9 cellular contexts compared by ENCODE assay signal in genomic region chr15:63501256-63502089, GRCh38. TPM values are rescaled to one million over a fixed set of nuclear protein-coding genes. Genes with fewer than 3 reads are reported as not detected.
DNase-seq lines count a peak whose midpoint lies in the region; ATAC-seq and TF ChIP-seq lines count a peak whose summit lies in the region.
"Had no signal": no experiment of that assay in that cellular context is flagged by ENCODE, and none has a peak within 500 bp of the region (broad histone marks: within the 10 kb centered on the region; RNA-seq: fewer than 3 reads in every experiment).

No MANE protein-coding gene starts in this region.

- H3K4me3 Mint-ChIP-seq in activated CD4-positive, alpha-beta T cell treated with anti-CD3 and anti-CD28 coated beads for 36 hours = peak overlapping the region; percentile 77

- H4K5ac ChIP-seq in mesendoderm (ENCODE audit: low read length) = no peak overlapping the region

- H3K9me3 Mint-ChIP-seq in activated CD4-positive, alpha-beta T cell treated with anti-CD3 and anti-CD28 coated beads for 36 hours (ENCODE audit: low read depth) = no peaks in the 10 kb centered on the region

- H3K4me1 ChIP-seq in effector memory CD4-positive, alpha-beta T cell (ENCODE audit: control insufficient read depth, insufficient read depth, low read length, poor library complexity, severe bottlenecking) = peaks cover 71% of the 10 kb centered on the region
- H3K4me1 ChIP-seq in mesendoderm (ENCODE audit: control insufficient read depth, low read depth, low read length) (peaks cover 13% of the 10 kb centered on the region), transverse colon (peaks cover 22 to 65% (median 35%) of the 10 kb centered on the region in 4 donors)

- no peaks in the 10 kb centered on the region for H3K36me3 ChIP-seq in effector memory CD4-positive, alpha-beta T cell (ENCODE audit: control insufficient read depth, insufficient read depth, low read length)
- H3K36me3 ChIP-seq in mesendoderm (ENCODE audit: control insufficient read depth, insufficient read depth, low read length) = no peaks in the 10 kb centered on the region
- no peaks in the 10 kb centered on the region for H3K36me3 ChIP-seq in transverse colon

- H4K8ac ChIP-seq in mesendoderm (ENCODE audit: low read depth, low read length) = no peak overlapping the region

- H3K23ac ChIP-seq in mesendoderm (ENCODE audit: low read length) = no peak overlapping the region

- in situ Hi-C loops in transverse colon (cut with MboI; ENCODE audit: low pct_ligation_motif_present in 1 of 4, low pct_unique_long_range_greater_than_20kb in 1 of 4, low sequenced_read_pairs in 3 of 4) = no loop called here

- TF ChIP-seq EP300 in transverse colon (IDR thresholded peaks at IDR 0.05; ENCODE audit: low read depth) = no peak

- ATAC-seq in activated CD4-positive, alpha-beta T cell treated with anti-CD3 and anti-CD28 coated beads for 36 hours = no peak
- no peak for ATAC-seq in GM18502 (IDR thresholded peaks at IDR 0.05; ENCODE audit: poor library complexity, unreplicated experiment)

- no peak overlapping the region for H2BK15ac ChIP-seq in mesendoderm (replicated peaks; ENCODE audit: low read depth)

- H3K18ac ChIP-seq in mesendoderm (ENCODE audit: low read length) = peak overlapping the region; percentile 82

- TF ChIP-seq CTCF in transverse colon (IDR thresholded peaks at IDR 0.05) = no peak

- H3K56ac ChIP-seq in mesendoderm (ENCODE audit: low read length) = peak overlapping the region; percentile 80

- no CpG with 5 or more reads among the region's 21 CpGs for WGBS in mesendoderm (ENCODE audit: extremely low coverage, insufficient coverage, low lambda C conversion rate)
- 4 to 14% methylated on average over 6 to 20 of the region's 21 CpGs for WGBS in transverse colon (ENCODE audit: low coverage in 1 of 2), 2 donors

- peaks cover 8% of the 10 kb centered on the region for H3K79me2 ChIP-seq in mesendoderm (ENCODE audit: control insufficient read depth, insufficient read depth, low read length)

- H2AK5ac ChIP-seq in mesendoderm (ENCODE audit: low read length) = no peak overlapping the region

- peak overlapping the region; percentile 49 for H3K9ac ChIP-seq in mesendoderm (ENCODE audit: low read length)

- peak; percentile 37 for TF ChIP-seq POLR2A in transverse colon (IDR thresholded peaks at IDR 0.05)

- peak overlapping the region; percentile 35 for H3K4me3 ChIP-seq in effector memory CD4-positive, alpha-beta T cell (ENCODE audit: insufficient read depth, low read depth, low read length, poor library complexity, severe bottlenecking)
- H3K4me3 ChIP-seq in mesendoderm (ENCODE audit: low read length) = no peak overlapping the region
- peak overlapping the region in 3 of 4 donors; percentile 11 to 24 (median 19) for H3K4me3 ChIP-seq in transverse colon

- H3K36me3 Mint-ChIP-seq in activated CD4-positive, alpha-beta T cell treated with anti-CD3 and anti-CD28 coated beads for 36 hours (ENCODE audit: low read depth) = peaks cover 4% of the 10 kb centered on the region

- H3K27ac ChIP-seq in effector memory CD4-positive, alpha-beta T cell (ENCODE audit: insufficient read depth, low read length, poor library complexity, severe bottlenecking) = peak overlapping the region; percentile 100
- H3K27ac ChIP-seq in mesendoderm (ENCODE audit: low read depth, low read length) (no peak overlapping the region), transverse colon (peak overlapping the region; percentile 98 to 100 (median 98))

- H3K27ac Mint-ChIP-seq in activated CD4-positive, alpha-beta T cell treated with anti-CD3 and anti-CD28 coated beads for 36 hours = peak overlapping the region; percentile 97

- no peaks in the 10 kb centered on the region for H3K27me3 Mint-ChIP-seq in activated CD4-positive, alpha-beta T cell treated with anti-CD3 and anti-CD28 coated beads for 36 hours

- peak overlapping the region; percentile 25 for H3K4me2 ChIP-seq in mesendoderm (ENCODE audit: low read length)

- peak; percentile 68 for DNase-seq in activated CD4-positive, alpha-beta T cell treated with anti-CD3 and anti-CD28 coated beads for 36 hours
- DNase-seq in activated CD4-positive, alpha-beta T cell treated with anti-CD3 and anti-CD28 coated beads, Interleukin-2, amount 50 U/mL, for 1 hour = no peak
- DNase-seq in T1000 (lab: John Stamatoyannopoulos, UW) = peak; percentile 60
- DNase-seq in effector memory CD4-positive, alpha-beta T cell = peak; percentile 59 to 65 (median 62)
- DNase-seq in mesendoderm = peak; percentile 72
- DNase-seq in transverse colon = peak; percentile 83
- no peak for DNase-seq in NCI-H2171 treated with DMSO at 0.1 percent for 48 hours (lab: John Stamatoyannopoulos, UW)
- DNase-seq: DND-41 had no signal

- CTCF ChIA-PET in activated CD4-positive, alpha-beta T cell treated with anti-CD3 and anti-CD28 coated beads for 36 hours (lab: Charles Lee) = interaction anchor here (1.0 to 8.2 kb wide), 5 partner anchors 14 to 35 kb away, joined by 4 to 78 read pairs (median 4); no protein-coding TSS in a partner anchor

- no peak overlapping the region for H3K4ac ChIP-seq in mesendoderm (ENCODE audit: low read depth, low read length)

- H3K4me1 Mint-ChIP-seq in activated CD4-positive, alpha-beta T cell treated with anti-CD3 and anti-CD28 coated beads for 36 hours = peaks cover 53% of the 10 kb centered on the region

- no peaks in the 10 kb centered on the region for H3K27me3 ChIP-seq in effector memory CD4-positive, alpha-beta T cell (replicated peaks; ENCODE audit: control insufficient read depth, insufficient read depth, low read length, poor library complexity, severe bottlenecking)
- H3K27me3 ChIP-seq in mesendoderm (ENCODE audit: insufficient read depth, low read length, poor library complexity) (peaks cover 3% of the 10 kb centered on the region), transverse colon (no peaks in the 10 kb centered on the region)

- POLR2A ChIA-PET in activated CD4-positive, alpha-beta T cell treated with anti-CD3 and anti-CD28 coated beads for 36 hours (lab: Charles Lee) = interaction anchor here (0.6 kb wide), 2 partner anchors 35 to 283 kb away, joined by 3 to 6 read pairs; no protein-coding TSS in a partner anchor

- intact Hi-C loops in activated CD4-positive, alpha-beta T cell treated with anti-CD3 and anti-CD28 coated beads for 36 hours (cut with DNase I, micrococcal nuclease) = loop anchor here (2.0 to 10.0 kb wide), 6 partner anchors 15 to 883 kb away; partner anchors contain the start of genes CIAO2A (in 1 of the 2), PCLAF (in 1 of the 2), SNX1 (in 1 of the 2) and TRIP4 (in 1 of the 2)
- intact Hi-C loops in transverse colon (cut with DNase I; ENCODE audit: low total_unique reads) = loop anchor here (2.0 to 5.0 kb wide), 2 partner anchors 35 to 101 kb away; no protein-coding TSS in a partner anchor

- H2BK5ac ChIP-seq in mesendoderm (ENCODE audit: low read length) = no peak overlapping the region

- no peak overlapping the region for H2BK120ac ChIP-seq in mesendoderm (ENCODE audit: low read depth, low read length)

- no peaks in the 10 kb centered on the region for H3K9me3 ChIP-seq in effector memory CD4-positive, alpha-beta T cell (ENCODE audit: control insufficient read depth, low read length)
- H3K9me3 ChIP-seq in transverse colon = no peaks in the 10 kb centered on the region

- peaks cover 7% of the 10 kb centered on the region for H3K79me1 ChIP-seq in mesendoderm (ENCODE audit: low read length)

RNA-seq across cellular contexts. Expression of gene USP3, which starts 2.9 kb away (rescaled TPM):
- 10 to 100 TPM; 51.1 to 51.7 TPM for total RNA-seq in activated CD4-positive, alpha-beta T cell treated with anti-CD3 and anti-CD28 coated beads for 36 hours
- 10.3 TPM for polyA plus RNA-seq in mesendoderm (2013, experiment 1 of 2)
- polyA plus RNA-seq in mesendoderm (2013, experiment 2 of 2) = 9.1 TPM
- total RNA-seq in transverse colon = 10 to 100 TPM; 56.1 to 93.0 (median 73.7) TPM

Comparison
In these comparisons a context has a peak if more than half of its experiments do, and no peak if none do; other contexts are left out.
1. DNase-seq: peak in activated CD4-positive, alpha-beta T cell treated with anti-CD3 and anti-CD28 coated beads for 36 hours (single experiment), T1000 (single experiment), effector memory CD4-positive, alpha-beta T cell (3 of 3), mesendoderm (single experiment) and transverse colon (single experiment); none in activated CD4-positive, alpha-beta T cell treated with anti-CD3 and anti-CD28 coated beads, Interleukin-2, amount 50 U/mL, for 1 hour (single experiment) and NCI-H2171 treated with DMSO at 0.1 percent for 48 hours (single experiment).